1 cellular context compared by ENCODE assay signal in the genomic region with DNA sequence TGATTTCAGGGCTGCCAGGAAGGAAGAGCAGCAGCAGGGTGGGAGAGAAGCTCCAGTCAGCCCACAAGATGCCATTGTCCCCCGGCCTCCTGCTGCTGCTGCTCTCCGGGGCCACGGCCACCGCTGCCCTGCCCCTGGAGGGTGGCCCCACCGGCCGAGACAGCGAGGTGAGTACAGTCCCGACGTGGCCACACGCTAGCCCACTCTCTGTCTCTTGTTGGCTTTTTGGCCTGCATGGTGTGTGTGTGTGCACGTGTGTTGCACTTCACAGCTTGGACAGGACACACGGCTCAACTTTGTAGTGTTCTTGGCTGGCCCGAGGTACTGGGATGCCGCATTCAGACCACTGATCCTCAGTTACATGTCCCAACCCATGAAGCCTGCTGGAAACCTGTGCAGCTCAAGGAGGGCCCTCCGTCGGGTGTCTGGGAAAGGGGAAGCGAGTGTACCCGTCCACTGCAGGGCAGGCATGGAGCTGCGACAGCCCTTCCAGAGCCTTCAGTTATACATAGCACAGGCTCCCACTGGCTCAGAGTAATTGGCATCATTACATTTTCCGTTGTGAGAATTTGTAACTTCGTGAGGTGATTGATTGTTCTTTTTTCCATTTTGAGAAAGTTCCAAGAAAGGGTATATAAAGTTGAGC.
TF ChIP-seq lines count a peak whose summit lies in the region.

No MANE protein-coding gene starts in this region.

TF ChIP-seq in SK-N-SH, 30 proteins besides CTCF, POLR2A, EP300 and RAD21:
- TF ChIP-seq RXRA (IDR thresholded peaks at IDR 0.05; ENCODE audit: borderline replicate concordance, low read depth) (no peak), TCF12 (IDR thresholded peaks at IDR 0.05) (no peak), CHD2 (IDR thresholded peaks at IDR 0.05; ENCODE audit: low read length, partially characterized antibody) (no peak), GABPA (IDR thresholded peaks at IDR 0.05; ENCODE audit: low read depth) (no peak), FOXJ3 (CRISPR knock-in tag; IDR thresholded peaks at IDR 0.05) (no peak), MEF2A (IDR thresholded peaks at IDR 0.05; ENCODE audit: borderline replicate concordance, low read depth) (no peak), ELF1 (IDR thresholded peaks at IDR 0.05) (no peak), NRF1 (IDR thresholded peaks at IDR 0.05; ENCODE audit: low read depth, low read length) (no peak), TEAD4 (IDR thresholded peaks at IDR 0.05; ENCODE audit: borderline replicate concordance, insufficient read depth) (no peak)
- TF ChIP-seq, protein P1, sequence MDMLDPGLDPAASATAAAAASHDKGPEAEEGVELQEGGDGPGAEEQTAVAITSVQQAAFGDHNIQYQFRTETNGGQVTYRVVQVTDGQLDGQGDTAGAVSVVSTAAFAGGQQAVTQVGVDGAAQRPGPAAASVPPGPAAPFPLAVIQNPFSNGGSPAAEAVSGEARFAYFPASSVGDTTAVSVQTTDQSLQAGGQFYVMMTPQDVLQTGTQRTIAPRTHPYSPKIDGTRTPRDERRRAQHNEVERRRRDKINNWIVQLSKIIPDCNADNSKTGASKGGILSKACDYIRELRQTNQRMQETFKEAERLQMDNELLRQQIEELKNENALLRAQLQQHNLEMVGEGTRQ (IDR thresholded peaks at IDR 0.05; ENCODE audit: borderline replicate concordance, low read depth, low read length): no peak
- TF ChIP-seq, protein P2, sequence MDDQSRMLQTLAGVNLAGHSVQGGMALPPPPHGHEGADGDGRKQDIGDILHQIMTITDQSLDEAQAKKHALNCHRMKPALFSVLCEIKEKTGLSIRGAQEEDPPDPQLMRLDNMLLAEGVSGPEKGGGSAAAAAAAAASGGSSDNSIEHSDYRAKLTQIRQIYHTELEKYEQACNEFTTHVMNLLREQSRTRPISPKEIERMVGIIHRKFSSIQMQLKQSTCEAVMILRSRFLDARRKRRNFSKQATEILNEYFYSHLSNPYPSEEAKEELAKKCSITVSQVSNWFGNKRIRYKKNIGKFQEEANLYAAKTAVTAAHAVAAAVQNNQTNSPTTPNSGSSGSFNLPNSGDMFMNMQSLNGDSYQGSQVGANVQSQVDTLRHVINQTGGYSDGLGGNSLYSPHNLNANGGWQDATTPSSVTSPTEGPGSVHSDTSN (IDR thresholded peaks at IDR 0.05): no peak
- TF ChIP-seq, protein P3, sequence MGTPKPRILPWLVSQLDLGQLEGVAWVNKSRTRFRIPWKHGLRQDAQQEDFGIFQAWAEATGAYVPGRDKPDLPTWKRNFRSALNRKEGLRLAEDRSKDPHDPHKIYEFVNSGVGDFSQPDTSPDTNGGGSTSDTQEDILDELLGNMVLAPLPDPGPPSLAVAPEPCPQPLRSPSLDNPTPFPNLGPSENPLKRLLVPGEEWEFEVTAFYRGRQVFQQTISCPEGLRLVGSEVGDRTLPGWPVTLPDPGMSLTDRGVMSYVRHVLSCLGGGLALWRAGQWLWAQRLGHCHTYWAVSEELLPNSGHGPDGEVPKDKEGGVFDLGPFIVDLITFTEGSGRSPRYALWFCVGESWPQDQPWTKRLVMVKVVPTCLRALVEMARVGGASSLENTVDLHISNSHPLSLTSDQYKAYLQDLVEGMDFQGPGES (IDR thresholded peaks at IDR 0.05; ENCODE audit: low read depth, low read length): no peak
